ENCODE assay signal across 8 cellular contexts in the genomic region with DNA sequence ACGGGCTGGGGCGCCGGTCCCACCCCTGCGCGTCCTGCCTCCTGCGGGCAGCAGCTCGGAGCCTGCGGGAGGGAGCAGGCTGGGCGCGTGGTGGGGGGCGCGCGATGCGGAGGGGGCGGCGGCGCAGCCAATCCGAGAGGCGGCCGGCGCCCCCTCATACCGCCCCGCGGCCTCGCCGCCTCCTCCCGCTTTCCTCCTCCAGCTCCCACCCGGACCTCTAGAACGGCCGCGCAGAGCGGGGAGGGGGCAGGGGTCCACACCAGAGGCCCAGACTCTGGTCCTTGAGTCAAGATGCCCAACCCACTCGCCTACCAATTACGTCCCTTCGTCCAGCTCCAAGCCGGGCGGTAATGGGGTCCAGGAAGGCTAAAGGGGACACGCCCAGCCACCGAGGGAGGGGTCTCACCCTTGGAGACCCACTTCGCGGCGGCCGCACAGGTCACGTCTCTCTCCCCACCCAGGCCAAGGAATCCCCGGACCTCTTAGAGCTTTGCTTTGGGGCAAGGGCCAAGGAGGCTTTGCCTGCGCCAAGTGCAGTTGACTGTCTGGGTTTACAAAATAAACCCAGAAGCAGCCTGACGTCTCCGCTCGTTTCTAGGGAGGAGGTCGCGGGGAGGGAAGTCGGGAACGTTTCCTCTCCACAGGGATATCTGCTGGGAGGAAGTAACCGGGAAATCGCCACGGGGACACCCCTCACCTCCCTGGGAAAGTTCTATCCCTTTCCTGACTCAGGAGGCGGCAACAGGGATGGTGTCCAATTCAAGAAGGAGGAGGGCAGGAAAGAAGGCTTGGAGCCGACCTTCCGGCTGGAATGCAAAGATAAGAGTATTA. TPM values are rescaled to one million over a fixed set of nuclear protein-coding genes. Genes with fewer than 3 reads are reported as not detected.
DNase-seq lines count a peak whose midpoint lies in the region; ATAC-seq and TF ChIP-seq lines count a peak whose summit lies in the region.

A gene with protein sequence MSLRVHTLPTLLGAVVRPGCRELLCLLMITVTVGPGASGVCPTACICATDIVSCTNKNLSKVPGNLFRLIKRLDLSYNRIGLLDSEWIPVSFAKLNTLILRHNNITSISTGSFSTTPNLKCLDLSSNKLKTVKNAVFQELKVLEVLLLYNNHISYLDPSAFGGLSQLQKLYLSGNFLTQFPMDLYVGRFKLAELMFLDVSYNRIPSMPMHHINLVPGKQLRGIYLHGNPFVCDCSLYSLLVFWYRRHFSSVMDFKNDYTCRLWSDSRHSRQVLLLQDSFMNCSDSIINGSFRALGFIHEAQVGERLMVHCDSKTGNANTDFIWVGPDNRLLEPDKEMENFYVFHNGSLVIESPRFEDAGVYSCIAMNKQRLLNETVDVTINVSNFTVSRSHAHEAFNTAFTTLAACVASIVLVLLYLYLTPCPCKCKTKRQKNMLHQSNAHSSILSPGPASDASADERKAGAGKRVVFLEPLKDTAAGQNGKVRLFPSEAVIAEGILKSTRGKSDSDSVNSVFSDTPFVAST (minus strand): TSS at position 66 of the 831 bp plus-strand sequence. CDS start 957 bp downstream, outside the sequence.

- H3K36me3 ChIP-seq in esophagus (ENCODE audit: control insufficient read depth in 2 of 2, insufficient read depth in 2 of 2, low read length in 1 of 2) (no peaks in the 10 kb centered on the region), mucosa of rectum (ENCODE audit: control insufficient read depth in 2 of 2, insufficient read depth in 2 of 2, low read length in 2 of 2) (no peaks in the 10 kb centered on the region), stomach (no peaks in the 10 kb centered on the region)

- no peaks in the 10 kb centered on the region for H3K27me3 ChIP-seq in esophagus (ENCODE audit: control insufficient read depth in 1 of 2, insufficient read depth in 2 of 2, low read length in 2 of 2)
- peaks cover 4 to 10% of the 10 kb centered on the region in 2 donors for H3K27me3 ChIP-seq in mucosa of rectum (ENCODE audit: control insufficient read depth in 2 of 2, insufficient read depth in 2 of 2, low read length in 2 of 2)
- H3K27me3 ChIP-seq in stomach = peaks cover 0 to 16% (median 0%) of the 10 kb centered on the region in 3 donors

- intact Hi-C loops in stomach (cut with DNase I; ENCODE audit: low total_unique reads) = loop anchor here (5.0 kb wide), 1 partner anchor 227 kb away; no protein-coding TSS in a partner anchor

- H3K4me1 ChIP-seq in esophagus (ENCODE audit: control insufficient read depth in 2 of 2, insufficient read depth in 2 of 2, low read length in 1 of 2) (peaks cover 0 to 3% of the 10 kb centered on the region in 2 donors), mucosa of rectum (ENCODE audit: control insufficient read depth in 2 of 2, insufficient read depth in 2 of 2, low read length in 2 of 2) (peaks cover 0 to 4% of the 10 kb centered on the region in 2 donors), stomach (peaks cover 8 to 66% (median 35%) of the 10 kb centered on the region in 4 donors)

- H3K9me3 ChIP-seq in esophagus (ENCODE audit: control insufficient read depth in 2 of 2, insufficient read depth in 1 of 2, low read depth in 1 of 2, low read length in 1 of 2) (no peaks in the 10 kb centered on the region), mucosa of rectum (ENCODE audit: control insufficient read depth in 2 of 2, low read length in 2 of 2) (no peaks in the 10 kb centered on the region), stomach (no peaks in the 10 kb centered on the region)

- 0 to 1% methylated on average over 47 to 59 of the region's 59 CpGs for WGBS in esophagus, 2 donors
- WGBS in stomach, 5 donors = 0 to 1% (median 0%) methylated on average over 18 to 59 of the region's 59 CpGs

- ATAC-seq in GM21390 (IDR thresholded peaks at IDR 0.05; ENCODE audit: unreplicated experiment) = peak; percentile 23
- ATAC-seq in HG03108 (IDR thresholded peaks at IDR 0.05; ENCODE audit: unreplicated experiment) = no peak

- no peak for TF ChIP-seq POLR2A in stomach (IDR thresholded peaks at IDR 0.05)

- H3K27ac ChIP-seq in C4-2B = peak within 1 kb of the TSS; percentile 23; the same call in 1 of the 2 replicates
- H3K27ac ChIP-seq in esophagus (ENCODE audit: low read depth in 2 of 2, low read length in 1 of 2) = peak within 1 kb of the TSS; percentile 60 to 81
- peak within 1 kb of the TSS; percentile 79 for H3K27ac ChIP-seq in mucosa of rectum (ENCODE audit: low read depth in 2 of 2, low read length in 2 of 2)
- H3K27ac ChIP-seq in stomach = peak within 1 kb of the TSS; percentile 84 to 92 (median 89)

- TF ChIP-seq CTCF in C4-2B (conservative IDR thresholded peaks at IDR 0.05) (no peak), stomach (IDR thresholded peaks at IDR 0.05) (no peak)

- peak within 1 kb of the TSS; percentile 69 for H3K9ac ChIP-seq in mucosa of rectum (ENCODE audit: low read depth in 1 of 2, low read length in 2 of 2)

- DNase-seq in NCI-H2029 treated with DMSO at 0.1 percent for 48 hours (lab: John Stamatoyannopoulos, UW) = peak; percentile 66
- DNase-seq in activated CD8-positive, alpha-beta memory T cell treated with anti-CD3 and anti-CD28 coated beads, Interleukin-2, amount 50 U/mL, for 48 hours = peak; percentile 74
- peak; percentile 36 for DNase-seq in stomach

- TF ChIP-seq EP300 in stomach (IDR thresholded peaks at IDR 0.05) = no peak

- H3K4me3 ChIP-seq in esophagus (ENCODE audit: low read depth in 1 of 2, low read length in 2 of 2) (peak within 1 kb of the TSS; percentile 71 to 76), mucosa of rectum (ENCODE audit: low read length in 2 of 2) (peak within 1 kb of the TSS; percentile 75 to 78), stomach (peak within 1 kb of the TSS; percentile 72 to 92 (median 80))

RNA-seq across cellular contexts. Expression of the gene that starts here (rescaled TPM):
- polyA plus RNA-seq in esophagus (1 to 10 TPM; 1.5 to 2.2 TPM), stomach (1 to 10 TPM; 1.6 to 4.0 (median 2.3) TPM)
- 10 to 100 TPM in 1 of 5 donors, 1 to 10 TPM in 4; 2.0 to 10.5 (median 4.0) TPM for total RNA-seq in stomach

Comparison
In these comparisons a context has a peak if more than half of its experiments do, and no peak if none do; other contexts are left out.
1. H3K27ac ChIP-seq: peak in every context shown above with its lines; median percentile 89 in stomach; 79 in mucosa of rectum; 70 in esophagus; 23 in C4-2B.